In the genomic region with DNA sequence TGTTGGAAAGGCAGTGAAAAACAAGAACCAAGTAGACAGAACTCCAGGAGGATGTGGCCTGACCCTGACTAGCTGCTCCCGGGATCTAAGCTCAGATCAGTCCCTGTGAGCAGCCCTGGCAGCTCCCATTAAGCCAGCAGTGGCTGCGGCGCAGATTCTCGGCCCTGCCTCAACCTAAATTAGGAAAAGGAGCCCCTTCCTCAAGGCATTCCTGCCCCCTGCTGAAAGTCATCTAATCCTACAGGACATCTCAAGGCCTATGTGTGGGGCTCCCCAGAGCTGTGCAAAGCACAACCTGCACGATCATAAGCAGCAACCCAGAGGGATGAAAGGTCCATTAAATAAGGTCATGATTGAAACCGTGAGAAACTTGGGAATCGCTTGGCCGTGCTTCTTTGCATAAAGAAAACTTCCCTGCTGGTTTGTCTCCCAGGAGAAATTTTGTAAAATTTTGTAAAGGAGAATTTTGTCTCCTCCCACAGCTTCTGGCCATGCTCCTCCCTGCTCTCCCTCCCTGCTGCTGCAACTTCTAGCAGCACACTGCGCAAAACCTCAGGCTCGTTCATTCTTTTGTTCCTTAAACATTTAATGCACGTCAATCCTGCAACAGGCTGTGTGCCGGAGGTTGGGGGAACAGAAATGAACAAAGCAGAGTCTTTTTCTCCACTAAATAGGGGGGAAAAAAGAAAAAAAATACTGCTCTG, we compare ENCODE assay signal across 18 cellular contexts.
DNase-seq lines count a peak whose midpoint lies in the region; ATAC-seq, FAIRE-seq and TF ChIP-seq lines count a peak whose summit lies in the region.
"Had no signal": no experiment of that assay in that cellular context is flagged by ENCODE, and none has a peak within 500 bp of the region (broad histone marks: within the 10 kb centered on the region; RNA-seq: fewer than 3 reads in every experiment).

No MANE protein-coding gene starts in this region.

- no peaks in the 10 kb centered on the region for H3K27me3 Mint-ChIP-seq in HFFc6 (ENCODE audit: insufficient read depth)
- H3K27me3 Mint-ChIP-seq in CD4-positive, alpha-beta memory T cell = peaks cover 3% of the 10 kb centered on the region in 2 donors

- POLR2A ChIA-PET in CD4-positive, alpha-beta memory T cell (lab: Charles Lee; ENCODE audit: partially characterized antibody) = no interaction called here

- H3K36me3 ChIP-seq in HUES48 (ENCODE audit: control insufficient read depth, insufficient read depth, low read length) (no peaks in the 10 kb centered on the region), adipocyte (ENCODE audit: control insufficient read depth, insufficient read depth, low read length, severe bottlenecking) (no peaks in the 10 kb centered on the region), stomach (no peaks in the 10 kb centered on the region)
- no peaks in the 10 kb centered on the region for H3K36me3 ChIP-seq in CD4-positive, alpha-beta memory T cell (ENCODE audit: insufficient read depth, low read length)
- H3K36me3 ChIP-seq: thyroid gland had no signal

- no peaks in the 10 kb centered on the region for H3K4me1 Mint-ChIP-seq in HFFc6 (ENCODE audit: low read depth)
- H3K4me1 Mint-ChIP-seq in CD4-positive, alpha-beta memory T cell = no peaks in the 10 kb centered on the region

- TF ChIP-seq CTCF in stomach (IDR thresholded peaks at IDR 0.05) (no peak), HFFc6 (IDR thresholded peaks at IDR 0.05) (no peak)

- CTCF ChIA-PET in CD4-positive, alpha-beta memory T cell (lab: Charles Lee; ENCODE audit: partially characterized antibody) = no interaction called here

- H3K27me3 ChIP-seq in HUES48 (ENCODE audit: control insufficient read depth, insufficient read depth, low read length) (no peaks in the 10 kb centered on the region), adipocyte (replicated peaks; ENCODE audit: control insufficient read depth, insufficient read depth, low read length) (no peaks in the 10 kb centered on the region), stomach (no peaks in the 10 kb centered on the region)
- H3K27me3 ChIP-seq in CD4-positive, alpha-beta memory T cell (ENCODE audit: insufficient read depth, low read length) = no peaks in the 10 kb centered on the region
- H3K27me3 ChIP-seq: dorsolateral prefrontal cortex, thyroid gland had no signal

- 29 to 40% (median 30%) methylated on average over 12 of the region's 12 CpGs for WGBS in stomach, 5 donors

- peaks cover 18% of the 10 kb centered on the region for H3K9me3 Mint-ChIP-seq in HFFc6
- H3K9me3 Mint-ChIP-seq in CD4-positive, alpha-beta memory T cell = peaks cover 0 to 2% (median 0%) of the 10 kb centered on the region in 8 donors
- H3K9me3 Mint-ChIP-seq: activated T-helper 2 cell treated with anti-CD3 and anti-CD28 coated beads, Interferon-gamma antibody, Interleukin-2, Interleukin-4, amounts not matched to agents 10 μg/mL and 5 μg/mL and 100 μg/mL, durations not matched to agents 14 hours and 24 hours and 36 hours had no signal

- no peak for TF ChIP-seq EP300 in stomach (IDR thresholded peaks at IDR 0.05)

- no peak for ATAC-seq in GM18867 (IDR thresholded peaks at IDR 0.05; ENCODE audit: unreplicated experiment)
- ATAC-seq: activated CD8-positive, alpha-beta T cell treated with anti-CD3 and anti-CD28 coated beads, Interleukin-2, amount 10 ng/mL, durations not matched to agents 7 days and 5 days; mucosa of descending colon; SK-N-SH treated with all-trans-retinoic acid at 6 μM for 48 hours had no signal

- no peak overlapping the region for H3K9ac ChIP-seq in HUES48 (ENCODE audit: low read depth, low read length)
- no peak overlapping the region for H3K9ac ChIP-seq in adipocyte (ENCODE audit: low read length)

- H3K4me3 ChIP-seq in HUES48 (ENCODE audit: low read depth, low read length) = 0 out of 2 replicates have a peak overlapping the region, but pooled peaks have one; percentile 19
- no peak overlapping the region for H3K4me3 ChIP-seq in adipocyte (ENCODE audit: low read length)
- no peak overlapping the region for H3K4me3 ChIP-seq in stomach
- H3K4me3 ChIP-seq in CD4-positive, alpha-beta memory T cell (ENCODE audit: low read length in 2 of 2) = no peak overlapping the region
- H3K4me3 ChIP-seq: mucosa of descending colon, thyroid gland had no signal

- H3K4me3 Mint-ChIP-seq in HFFc6 = no peak overlapping the region
- no peak overlapping the region for H3K4me3 Mint-ChIP-seq in CD4-positive, alpha-beta memory T cell
- H3K4me3 Mint-ChIP-seq: activated CD8-positive, alpha-beta T cell treated with anti-CD3 and anti-CD28 coated beads, Interleukin-2, amount 10 ng/mL, durations not matched to agents 7 days and 5 days had no signal

- H3K4me1 ChIP-seq in HUES48 (ENCODE audit: control insufficient read depth, insufficient read depth, low read length) (peaks cover 12% of the 10 kb centered on the region), adipocyte (ENCODE audit: control insufficient read depth, insufficient read depth, low read length) (peaks cover 3% of the 10 kb centered on the region), stomach (peaks cover 0 to 24% (median 10%) of the 10 kb centered on the region in 4 donors)
- H3K4me1 ChIP-seq in CD4-positive, alpha-beta memory T cell (ENCODE audit: insufficient read depth, low read length) = no peaks in the 10 kb centered on the region

- FAIRE-seq in H54 (lab: Jason Lieb, UNC) = no peak
- FAIRE-seq: astrocyte, GM19239, TTC549 had no signal

- no peaks in the 10 kb centered on the region for H3K9me3 ChIP-seq in HUES48 (ENCODE audit: control insufficient read depth, insufficient read depth, low read length)
- no peaks in the 10 kb centered on the region for H3K9me3 ChIP-seq in adipocyte (ENCODE audit: control insufficient read depth, low read length)
- no peaks in the 10 kb centered on the region for H3K9me3 ChIP-seq in stomach
- no peaks in the 10 kb centered on the region for H3K9me3 ChIP-seq in CD4-positive, alpha-beta memory T cell (ENCODE audit: control insufficient read depth in 1 of 2, low read length in 2 of 2)
- H3K9me3 ChIP-seq: mucosa of descending colon, thyroid gland had no signal

- intact Hi-C loops in stomach (cut with DNase I; ENCODE audit: low total_unique reads) = no loop called here
- intact Hi-C loops in CD4-positive, alpha-beta memory T cell (cut with micrococcal nuclease) = no loop called here

- peak overlapping the region; percentile 1 for H3K27ac ChIP-seq in HUES48 (ENCODE audit: low read depth, low read length)
- peak overlapping the region in 3 of 5 donors; percentile 9 to 27 (median 20) for H3K27ac ChIP-seq in stomach
- no peak overlapping the region for H3K27ac ChIP-seq in CD4-positive, alpha-beta memory T cell (ENCODE audit: low read depth, low read length)
- H3K27ac ChIP-seq: dorsolateral prefrontal cortex, thyroid gland had no signal

- H3K27ac Mint-ChIP-seq in HFFc6 = no peak overlapping the region
- H3K27ac Mint-ChIP-seq in CD4-positive, alpha-beta memory T cell = no peak overlapping the region
- H3K27ac Mint-ChIP-seq: activated CD8-positive, alpha-beta T cell treated with anti-CD3 and anti-CD28 coated beads, Interleukin-2, amount 10 ng/mL, durations not matched to agents 7 days and 5 days; activated T-helper 2 cell treated with anti-CD3 and anti-CD28 coated beads, Interferon-gamma antibody, Interleukin-2, Interleukin-4, amounts not matched to agents 10 μg/mL and 5 μg/mL and 100 μg/mL, durations not matched to agents 14 hours and 24 hours and 36 hours had no signal

- H3K36me3 Mint-ChIP-seq in HFFc6 (ENCODE audit: low read depth) = no peaks in the 10 kb centered on the region; the same call in 1 of the 2 replicates
- H3K36me3 Mint-ChIP-seq in CD4-positive, alpha-beta memory T cell = no peaks in the 10 kb centered on the region

- DNase-seq in adipocyte (ENCODE audit: low read depth) (peak; percentile 2), iPS-NIHi11 (ENCODE audit: low spot score) (peak; percentile 58), stomach (no peak), HFFc6 (no peak), H54 (ENCODE audit: insufficient read length, low spot score) (no peak)
- DNase-seq in CD4-positive, alpha-beta memory T cell = no peak
- DNase-seq: activated CD8-positive, alpha-beta T cell treated with anti-CD3 and anti-CD28 coated beads, Interleukin-2, amount 10 ng/mL, durations not matched to agents 7 days and 5 days; GF-D8; mucosa of descending colon had no signal

- TF ChIP-seq POLR2A in stomach (IDR thresholded peaks at IDR 0.05) (no peak), H54 (IDR thresholded peaks at IDR 0.05; ENCODE audit: low read depth, low read length) (no peak)

Comparison
In these comparisons a context has a peak if more than half of its experiments do, and no peak if none do; other contexts are left out.
1. DNase-seq: peak in adipocyte (single experiment) and iPS-NIHi11 (single experiment); none in stomach (single experiment), HFFc6 (single experiment), CD4-positive, alpha-beta memory T cell (0 of 5) and H54 (single experiment).